In genomic region chr7:37495574-37496184, GRCh38 we compare ENCODE assay signal across 1 cellular context.
TF ChIP-seq lines count a peak whose summit lies in the region.

No MANE protein-coding gene starts in this region.

TF ChIP-seq in K562, 482 proteins besides CTCF, POLR2A, EP300 and RAD21 (continued from another document):
- TF ChIP-seq CUX1 (CRISPR knock-in tag; IDR thresholded peaks at IDR 0.05): no peak
- no peak for TF ChIP-seq CEBPG (CRISPR knock-in tag; IDR thresholded peaks at IDR 0.05)
- peak in 1 of 2 experiments; percentile 30; a peak in 1 of 4 replicates for TF ChIP-seq CEBPG (tag; conservative IDR thresholded peaks at IDR 0.05 in 1 of 2, IDR thresholded peaks at IDR 0.05 in 1 of 2)
- TF ChIP-seq MTA2 (IDR thresholded peaks at IDR 0.05; ENCODE audit: low read depth): no peak
- no peak for TF ChIP-seq KAT2B (IDR thresholded peaks at IDR 0.05; ENCODE audit: low read depth, low read length)
- peak; percentile 8; the same call in 1 of the 2 replicates for TF ChIP-seq DEAF1 (CRISPR knock-in tag; IDR thresholded peaks at IDR 0.05)
- no peak for TF ChIP-seq BHLHE40 (IDR thresholded peaks at IDR 0.05; ENCODE audit: low read length)
- TF ChIP-seq CBFA2T2 (conservative IDR thresholded peaks at IDR 0.05): no peak
- TF ChIP-seq THAP7 (CRISPR knock-in tag; IDR thresholded peaks at IDR 0.05): no peak
